9 cellular contexts compared by ENCODE assay signal in the genomic region with DNA sequence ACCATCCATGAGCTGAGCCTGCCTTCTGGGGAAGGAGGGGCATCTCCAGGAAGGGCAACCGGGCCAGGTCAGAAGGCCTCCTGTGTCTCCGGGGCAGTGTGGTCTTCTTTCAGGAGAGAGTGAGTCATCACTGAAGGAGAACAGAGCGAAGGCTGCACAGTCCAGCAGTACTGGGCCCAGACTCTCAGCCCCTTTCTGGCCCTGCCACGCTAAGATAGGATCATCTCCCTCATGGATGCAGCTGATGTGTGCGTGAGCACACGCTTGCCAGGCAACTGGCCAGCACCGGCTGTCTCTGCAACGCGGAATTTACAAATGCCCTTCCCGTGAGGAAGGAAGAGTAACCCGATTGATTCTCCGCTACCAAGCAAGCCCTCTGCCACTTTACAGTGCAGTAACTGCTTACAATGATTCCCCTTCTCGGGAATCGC.
DNase-seq lines count a peak whose midpoint lies in the region; ATAC-seq and TF ChIP-seq lines count a peak whose summit lies in the region.
"Had no signal": no experiment of that assay in that cellular context is flagged by ENCODE, and none has a peak within 500 bp of the region (broad histone marks: within the 10 kb centered on the region; RNA-seq: fewer than 3 reads in every experiment).

No MANE protein-coding gene starts in this region.

- no peaks in the 10 kb centered on the region for H3K4me1 ChIP-seq in HEK293 (ENCODE audit: control insufficient read depth, insufficient read depth, low read length)
- peaks cover 19% of the 10 kb centered on the region for H3K4me1 ChIP-seq in body of pancreas
- peaks cover 16 to 25% of the 10 kb centered on the region in 2 donors for H3K4me1 ChIP-seq in gastrocnemius medialis

- in situ Hi-C loops in gastrocnemius medialis (cut with MboI; ENCODE audit: low sequenced_read_pairs in 4 of 4): loop anchor here in 2 of 4 donors (5.0 to 25.0 kb wide), 2 partner anchors 184 to 1336 kb away; no protein-coding TSS in a partner anchor

- H3K4me3 ChIP-seq in HEK293 (ENCODE audit: low read depth, low read length) (peak overlapping the region; percentile 67), body of pancreas (peak overlapping the region in 1 of 2 donors; percentile 37), gastrocnemius medialis (peak overlapping the region; percentile 60 to 70 (median 68))

- CTCF ChIA-PET in HEK293 (lab: Yijun Ruan, JAX): interaction anchor here (0.6 to 1.5 kb wide), 13 partner anchors 13 to 1353 kb away, joined by 3 to 7 read pairs (median 4); no protein-coding TSS in a partner anchor

- TF ChIP-seq POLR2A in body of pancreas (IDR thresholded peaks at IDR 0.05) (no peak), gastrocnemius medialis (IDR thresholded peaks at IDR 0.05) (peak in 1 of 2 donors; percentile 10)

- no peaks in the 10 kb centered on the region for H3K9me3 ChIP-seq in HEK293 (ENCODE audit: control insufficient read depth, insufficient read depth, low read depth, low read length)
- no peaks in the 10 kb centered on the region for H3K9me3 ChIP-seq in body of pancreas
- no peaks in the 10 kb centered on the region for H3K9me3 ChIP-seq in gastrocnemius medialis

- DNase-seq in NCI-H2107 (lab: John Stamatoyannopoulos, UW) (peak; percentile 11), NCI-H2107 treated with DMSO at 0.1 percent for 48 hours (lab: John Stamatoyannopoulos, UW; ENCODE audit: unreplicated experiment) (no peak), NCI-H1092 treated with DMSO at 0.1 percent for 48 hours (lab: John Stamatoyannopoulos, UW) (peak; percentile 65), body of pancreas (peak; percentile 37 to 56 (median 49)), iPS-NIHi11 (ENCODE audit: low spot score) (peak; percentile 53), gastrocnemius medialis (peak; percentile 66 to 78), NCI-H2227 (lab: John Stamatoyannopoulos, UW; ENCODE audit: unreplicated experiment) (no peak)

- intact Hi-C loops in body of pancreas (cut with DNase I): no loop called here
- intact Hi-C loops in gastrocnemius medialis (cut with DNase I; ENCODE audit: low total_unique reads): loop anchor here (1.0 to 10.0 kb wide), 4 partner anchors 71 to 1331 kb away; no protein-coding TSS in a partner anchor

- no peaks in the 10 kb centered on the region for H3K36me3 ChIP-seq in HEK293 (ENCODE audit: control insufficient read depth in 2 of 2, insufficient read depth in 1 of 2, low read length in 2 of 2)
- H3K36me3 ChIP-seq in body of pancreas (replicated peaks in 1 of 2; ENCODE audit: insufficient read depth in 1 of 2, low read depth in 2 of 2): no peaks in the 10 kb centered on the region
- H3K36me3 ChIP-seq in gastrocnemius medialis: no peaks in the 10 kb centered on the region

- POLR2A ChIA-PET in HEK293 (lab: Yijun Ruan, JAX): no interaction called here

- 0 to 7% methylated on average over 2 to 14 of the region's 14 CpGs for WGBS in body of pancreas, 2 donors

- H3K27ac ChIP-seq in HEK293 (ENCODE audit: extremely low read depth, low read depth, low read length) (peak overlapping the region; percentile 42; the same call in 1 of the 2 replicates), body of pancreas (peak overlapping the region; percentile 54 to 83 (median 72)), gastrocnemius medialis (peak overlapping the region; percentile 90 to 96 (median 94))
- H3K27ac ChIP-seq: epithelial cell of prostate had no signal

- H3K27me3 ChIP-seq in body of pancreas: no peaks in the 10 kb centered on the region
- no peaks in the 10 kb centered on the region for H3K27me3 ChIP-seq in gastrocnemius medialis

- ATAC-seq in body of pancreas (peak; percentile 58), gastrocnemius medialis (peak; percentile 80)

- no peak for TF ChIP-seq CTCF in HEK293 (tag by site-specific recombination; IDR thresholded peaks at IDR 0.05)
- no peak for TF ChIP-seq CTCF in body of pancreas (IDR thresholded peaks at IDR 0.05)
- no peak for TF ChIP-seq CTCF in gastrocnemius medialis (IDR thresholded peaks at IDR 0.05 in 4 of 5, conservative IDR thresholded peaks at IDR 0.05 in 1 of 5)

TF ChIP-seq in HEK293, 187 proteins besides CTCF, POLR2A, EP300 and RAD21:
- TF ChIP-seq ZNF132 (tag by site-specific recombination; IDR thresholded peaks at IDR 0.05; ENCODE audit: borderline replicate concordance) (no peak), ZBTB17 (tag by site-specific recombination; IDR thresholded peaks at IDR 0.05) (peak; percentile 84)

Comparison
In these comparisons a context has a peak if more than half of its experiments do, and no peak if none do; other contexts are left out.
1. DNase-seq: peak in NCI-H2107 (single experiment), NCI-H1092 treated with DMSO at 0.1 percent for 48 hours (single experiment), body of pancreas (4 of 4), iPS-NIHi11 (single experiment) and gastrocnemius medialis (2 of 2); none in NCI-H2107 treated with DMSO at 0.1 percent for 48 hours (single experiment) and NCI-H2227 (single experiment).
2. H3K27ac ChIP-seq: peak in every context shown above with its lines; median percentile 94 in gastrocnemius medialis; 72 in body of pancreas; 42 in HEK293.